25 cellular contexts compared by ENCODE assay signal in genomic region chr7:95584752-95585425, GRCh38. TPM values are rescaled to one million over a fixed set of nuclear protein-coding genes. Genes with fewer than 3 reads are reported as not detected.
A peak's percentile ranks its signal among the peaks of the same experiment; 100 is the strongest.
DNase-seq lines count a peak whose midpoint lies in the region; ATAC-seq and TF ChIP-seq lines count a peak whose summit lies in the region.
"Had no signal": no experiment of that assay in that cellular context is flagged by ENCODE, and none has a peak within 500 bp of the region (broad histone marks: within the 10 kb centered on the region; RNA-seq: fewer than 3 reads in every experiment).

No MANE protein-coding gene starts in this region.

- CTCF ChIA-PET in MCF 10A (lab: Yijun Ruan, JAX) = interaction anchor here (0.5 to 0.8 kb wide), 4 partner anchors 11 to 1927 kb away, joined by 3 read pairs; no protein-coding TSS in a partner anchor

- no peaks in the 10 kb centered on the region for H3K9me3 Mint-ChIP-seq in MCF 10A (ENCODE audit: unreplicated experiment)
- H3K9me3 Mint-ChIP-seq: CD14-positive monocyte; CD8-positive, alpha-beta memory T cell had no signal

- no peak overlapping the region for H2AFZ ChIP-seq in parathyroid adenoma
- H2AFZ ChIP-seq: GM23248, PC-9 had no signal

- TF ChIP-seq CTCF in breast epithelium (IDR thresholded peaks at IDR 0.05) = no peak
- TF ChIP-seq CTCF in MCF 10A (IDR thresholded peaks at IDR 0.05; ENCODE audit: unreplicated experiment) = no peak
- no peak for TF ChIP-seq CTCF in body of pancreas (IDR thresholded peaks at IDR 0.05)
- no peak for TF ChIP-seq CTCF in parathyroid adenoma (IDR thresholded peaks at IDR 0.05)
- no peak for TF ChIP-seq CTCF in tibial nerve (IDR thresholded peaks at IDR 0.05)

- peak overlapping the region; percentile 2 for H3K4me2 ChIP-seq in parathyroid adenoma (ENCODE audit: low read length)
- H3K4me2 ChIP-seq: PC-9 had no signal

- H3K27ac Mint-ChIP-seq in MCF 10A (ENCODE audit: low read depth, unreplicated experiment) = no peak overlapping the region
- H3K27ac Mint-ChIP-seq: B cell; CD14-positive monocyte; CD8-positive, alpha-beta memory T cell had no signal

- H3K36me3 ChIP-seq in breast epithelium = peaks cover 2% of the 10 kb centered on the region
- peaks cover 15 to 37% of the 10 kb centered on the region in 2 donors for H3K36me3 ChIP-seq in body of pancreas (replicated peaks in 1 of 2; ENCODE audit: insufficient read depth in 1 of 2, low read depth in 2 of 2)
- peaks cover 12% of the 10 kb centered on the region for H3K36me3 ChIP-seq in parathyroid adenoma (ENCODE audit: control insufficient read depth, insufficient read depth, low read length)
- peaks cover 8 to 73% (median 9%) of the 10 kb centered on the region in 3 donors for H3K36me3 ChIP-seq in tibial nerve
- H3K36me3 ChIP-seq: SJCRH30 had no signal

- H3K4me3 Mint-ChIP-seq in MCF 10A (ENCODE audit: unreplicated experiment) = no peak overlapping the region
- H3K4me3 Mint-ChIP-seq: B cell; CD14-positive monocyte; CD8-positive, alpha-beta memory T cell had no signal

- no peaks in the 10 kb centered on the region for H3K9me3 ChIP-seq in breast epithelium
- H3K9me3 ChIP-seq in body of pancreas = no peaks in the 10 kb centered on the region
- H3K9me3 ChIP-seq in parathyroid adenoma (ENCODE audit: control insufficient read depth, low read length) = no peaks in the 10 kb centered on the region
- no peaks in the 10 kb centered on the region for H3K9me3 ChIP-seq in tibial nerve
- H3K9me3 ChIP-seq: SJCRH30 had no signal

- no peaks in the 10 kb centered on the region for H3K27me3 Mint-ChIP-seq in MCF 10A (ENCODE audit: insufficient read depth, unreplicated experiment)
- H3K27me3 Mint-ChIP-seq: B cell had no signal

- no peaks in the 10 kb centered on the region for H3K27me3 ChIP-seq in breast epithelium
- no peaks in the 10 kb centered on the region for H3K27me3 ChIP-seq in body of pancreas
- no peaks in the 10 kb centered on the region for H3K27me3 ChIP-seq in parathyroid adenoma (ENCODE audit: control insufficient read depth, insufficient read depth, low read length)
- H3K27me3 ChIP-seq in tibial nerve = no peaks in the 10 kb centered on the region
- H3K27me3 ChIP-seq: SJCRH30 had no signal

- TF ChIP-seq POLR2A in breast epithelium (IDR thresholded peaks at IDR 0.05) (no peak), body of pancreas (IDR thresholded peaks at IDR 0.05) (peak in 2 of 3 donors; percentile 14 to 33), tibial nerve (IDR thresholded peaks at IDR 0.05) (peak in 1 of 2 donors; percentile 23)

- DNase-seq in breast epithelium (ENCODE audit: low spot score in 2 of 2) (no peak), MCF 10A (ENCODE audit: unreplicated experiment) (no peak), body of pancreas (no peak), tibial nerve (ENCODE audit: low spot score in 2 of 2) (no peak), HUDEP-2 (lab: John Stamatoyannopoulos, UW; ENCODE audit: unreplicated experiment in 76 of 76) (no peak), NCI-H69 (lab: John Stamatoyannopoulos, UW) (no peak), ecto neural progenitor cell (ENCODE audit: low spot score) (no peak)
- DNase-seq: CD8-positive, alpha-beta memory T cell; DMS79 treated with DMSO at 0.1 percent for 48 hours; GM23248; H7; IMR-90; KG1; MM.1S; NCI-H1694; NCI-H2029 treated with DMSO at 0.1 percent for 48 hours; NCI-H446 treated with DMSO at 0.1 percent for 48 hours; NCI-H526; PC-9; SJCRH30 had no signal

- no peaks in the 10 kb centered on the region for H3K79me2 ChIP-seq in parathyroid adenoma

- intact Hi-C loops in breast epithelium (cut with DNase I; ENCODE audit: low total_unique reads) (no loop called here), MCF 10A (cut with micrococcal nuclease) (no loop called here), body of pancreas (cut with DNase I) (loop anchor here (10.0 kb wide), 1 partner anchor 50 kb away; no protein-coding TSS in a partner anchor)

- no TSS peak for BruUV-seq in MCF 10A (replicated peaks; lab: Mats Ljungman, UMichigan)

- H3K36me3 Mint-ChIP-seq in MCF 10A (ENCODE audit: insufficient read depth, unreplicated experiment) = peaks cover 51% of the 10 kb centered on the region
- H3K36me3 Mint-ChIP-seq: CD8-positive, alpha-beta memory T cell had no signal

- H3K4me1 Mint-ChIP-seq in MCF 10A (ENCODE audit: insufficient read depth, unreplicated experiment) = no peaks in the 10 kb centered on the region
- H3K4me1 Mint-ChIP-seq: CD8-positive, alpha-beta memory T cell had no signal

- ATAC-seq in body of pancreas = no peak
- ATAC-seq: Right ventricle myocardium inferior had no signal

- peak in 1 of 2 donors; percentile 79 for TF ChIP-seq EP300 in tibial nerve (IDR thresholded peaks at IDR 0.05)

- peak overlapping the region in 1 of 3 donors; percentile 17 for H3K4me3 ChIP-seq in breast epithelium
- no peak overlapping the region for H3K4me3 ChIP-seq in body of pancreas
- H3K4me3 ChIP-seq in parathyroid adenoma (ENCODE audit: low read depth, low read length) = no peak overlapping the region
- H3K4me3 ChIP-seq in tibial nerve = no peak overlapping the region
- H3K4me3 ChIP-seq: GM23248, PC-9, SJCRH30 had no signal

- H3K9ac ChIP-seq in parathyroid adenoma = no peak overlapping the region
- H3K9ac ChIP-seq: GM23248 had no signal

- whole genome bisulfite sequencing in body of pancreas, 2 donors = 53 to 76% methylated on average over 1 of the region's 1 CpG
- WGBS in tibial nerve, 2 donors = 79 to 85% methylated on average over 1 of the region's 1 CpG

- H3K27ac ChIP-seq in breast epithelium (peak overlapping the region; percentile 27 to 40), body of pancreas (peak overlapping the region in 3 of 4 donors; percentile 22 to 39 (median 26)), parathyroid adenoma (peak overlapping the region; percentile 100), tibial nerve (peak overlapping the region in 3 of 4 donors; percentile 70 to 98 (median 96))
- H3K27ac ChIP-seq: 22Rv1, GM23248, PC-9, SJCRH30 had no signal

- POLR2A ChIA-PET in MCF 10A (lab: Yijun Ruan, JAX) = no interaction called here

- H3K4me1 ChIP-seq in breast epithelium (peaks cover 0 to 9% of the 10 kb centered on the region in 2 donors), body of pancreas (peaks cover 44% of the 10 kb centered on the region), parathyroid adenoma (peaks cover 34% of the 10 kb centered on the region), tibial nerve (peaks cover 0 to 60% (median 23%) of the 10 kb centered on the region in 4 donors)
- H3K4me1 ChIP-seq: SJCRH30 had no signal

RNA-seq across cellular contexts. Expression of gene PDK4, which starts 11.4 kb away (rescaled TPM):
- total RNA-seq in breast epithelium (100 to 1,000 TPM; 507 to 797 (median 729) TPM), MCF 10A (2022) (1.2 and 1.3 TPM in 2 replicates), body of pancreas (100 to 1,000 TPM; 234 to 308 TPM), tibial nerve (100 to 1,000 TPM; 490 to 939 (median 827) TPM)

Comparison
In these comparisons a context has a peak if more than half of its experiments do, and no peak if none do; other contexts are left out.
1. RNA of gene PDK4, which starts 11.4 kb away (total RNA-seq): 490 to 939 TPM in tibial nerve, 507 to 797 TPM in breast epithelium and 234 to 308 TPM in body of pancreas; 1.2 to 1.3 TPM in MCF 10A; every median in the first group is over 100 times any median in the second.
2. H3K27ac ChIP-seq: peak in every context shown above with its lines; median percentile 100 in parathyroid adenoma; 96 in tibial nerve; 34 in breast epithelium; 26 in body of pancreas.